ENCODE assay signal across 2 cellular contexts in the genomic region with DNA sequence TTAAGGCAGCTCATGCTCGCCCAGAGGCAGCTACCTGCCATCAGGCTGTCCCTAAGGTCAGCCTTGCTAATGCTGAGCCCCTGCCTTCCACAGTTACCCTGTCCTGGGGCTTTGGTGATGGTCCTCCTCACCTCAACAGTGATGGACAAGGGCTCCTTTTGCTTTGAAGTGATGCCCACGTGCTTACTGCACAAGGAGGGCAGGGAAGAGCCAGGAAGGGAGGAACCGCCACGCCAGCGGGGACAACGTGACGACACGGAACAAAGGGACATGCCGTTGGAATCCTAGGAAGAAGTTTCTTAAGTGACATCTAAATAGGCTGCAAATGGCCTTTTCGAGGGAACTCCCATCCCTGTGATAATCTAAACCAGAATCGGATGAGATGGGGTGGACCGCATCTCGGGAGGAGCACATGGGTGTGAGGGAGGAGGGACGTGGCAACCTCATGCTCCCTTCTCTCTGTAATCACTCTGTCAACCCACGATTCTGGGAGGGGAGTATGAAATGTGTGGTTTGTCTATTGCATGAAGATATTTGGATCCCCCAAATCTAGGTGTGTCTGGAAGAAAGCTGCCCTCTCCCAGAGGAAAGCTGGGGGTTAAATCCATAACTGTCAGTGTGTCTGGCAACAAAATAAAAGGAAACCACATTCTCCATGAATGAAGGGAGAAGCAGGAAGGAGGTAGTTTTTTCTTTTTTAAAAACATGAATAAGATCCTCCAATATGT.
TF ChIP-seq lines count a peak whose summit lies in the region.

No MANE protein-coding gene starts in this region.

TF ChIP-seq in K562, 482 proteins besides CTCF, POLR2A, EP300 and RAD21 (continued from another document):
- TF ChIP-seq, protein P1, sequence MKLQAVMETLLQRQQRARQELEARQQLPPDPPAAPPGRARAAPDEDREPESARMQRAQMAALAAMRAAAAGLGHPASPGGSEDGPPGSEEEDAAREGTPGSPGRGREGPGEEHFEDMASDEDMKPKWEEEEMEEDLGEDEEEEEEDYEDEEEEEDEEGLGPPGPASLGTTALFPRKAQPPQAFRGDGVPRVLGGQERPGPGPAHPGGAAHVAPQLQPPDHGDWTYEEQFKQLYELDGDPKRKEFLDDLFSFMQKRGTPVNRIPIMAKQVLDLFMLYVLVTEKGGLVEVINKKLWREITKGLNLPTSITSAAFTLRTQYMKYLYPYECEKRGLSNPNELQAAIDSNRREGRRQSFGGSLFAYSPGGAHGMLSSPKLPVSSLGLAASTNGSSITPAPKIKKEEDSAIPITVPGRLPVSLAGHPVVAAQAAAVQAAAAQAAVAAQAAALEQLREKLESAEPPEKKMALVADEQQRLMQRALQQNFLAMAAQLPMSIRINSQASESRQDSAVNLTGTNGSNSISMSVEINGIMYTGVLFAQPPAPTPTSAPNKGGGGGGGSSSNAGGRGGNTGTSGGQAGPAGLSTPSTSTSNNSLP (IDR thresholded peaks at IDR 0.05; ENCODE audit: borderline replicate concordance, low read depth, low read length), result no peak
- TF ChIP-seq ZNF436 (CRISPR knock-in tag; IDR thresholded peaks at IDR 0.05), result no peak
- TF ChIP-seq ZNF551 (CRISPR knock-in tag; IDR thresholded peaks at IDR 0.05), result no peak
- TF ChIP-seq, protein P2, sequence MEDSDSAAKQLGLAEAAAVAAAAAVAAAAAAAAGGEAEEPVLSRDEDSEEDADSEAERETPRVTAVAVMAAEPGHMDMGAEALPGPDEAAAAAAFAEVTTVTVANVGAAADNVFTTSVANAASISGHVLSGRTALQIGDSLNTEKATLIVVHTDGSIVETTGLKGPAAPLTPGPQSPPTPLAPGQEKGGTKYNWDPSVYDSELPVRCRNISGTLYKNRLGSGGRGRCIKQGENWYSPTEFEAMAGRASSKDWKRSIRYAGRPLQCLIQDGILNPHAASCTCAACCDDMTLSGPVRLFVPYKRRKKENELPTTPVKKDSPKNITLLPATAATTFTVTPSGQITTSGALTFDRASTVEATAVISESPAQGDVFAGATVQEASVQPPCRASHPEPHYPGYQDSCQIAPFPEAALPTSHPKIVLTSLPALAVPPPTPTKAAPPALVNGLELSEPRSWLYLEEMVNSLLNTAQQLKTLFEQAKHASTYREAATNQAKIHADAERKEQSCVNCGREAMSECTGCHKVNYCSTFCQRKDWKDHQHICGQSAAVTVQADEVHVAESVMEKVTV (CRISPR knock-in tag; IDR thresholded peaks at IDR 0.05), result no peak
- TF ChIP-seq ZNF175 (CRISPR knock-in tag; IDR thresholded peaks at IDR 0.05; ENCODE audit: low read depth), result 0 out of 2 replicates have a peak, but pooled peaks have one; percentile 2
- TF ChIP-seq, protein P3, sequence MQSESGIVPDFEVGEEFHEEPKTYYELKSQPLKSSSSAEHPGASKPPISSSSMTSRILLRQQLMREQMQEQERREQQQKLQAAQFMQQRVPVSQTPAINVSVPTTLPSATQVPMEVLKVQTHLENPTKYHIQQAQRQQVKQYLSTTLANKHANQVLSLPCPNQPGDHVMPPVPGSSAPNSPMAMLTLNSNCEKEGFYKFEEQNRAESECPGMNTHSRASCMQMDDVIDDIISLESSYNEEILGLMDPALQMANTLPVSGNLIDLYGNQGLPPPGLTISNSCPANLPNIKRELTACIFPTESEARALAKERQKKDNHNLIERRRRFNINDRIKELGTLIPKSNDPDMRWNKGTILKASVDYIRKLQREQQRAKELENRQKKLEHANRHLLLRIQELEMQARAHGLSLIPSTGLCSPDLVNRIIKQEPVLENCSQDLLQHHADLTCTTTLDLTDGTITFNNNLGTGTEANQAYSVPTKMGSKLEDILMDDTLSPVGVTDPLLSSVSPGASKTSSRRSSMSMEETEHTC (IDR thresholded peaks at IDR 0.05), result no peak
- no peak for TF ChIP-seq ZFX (CRISPR knock-in tag; IDR thresholded peaks at IDR 0.05)
- 0 out of 2 replicates have a peak, but pooled peaks have one; percentile 13 for TF ChIP-seq L3MBTL2 (IDR thresholded peaks at IDR 0.05)
- TF ChIP-seq SNIP1 (IDR thresholded peaks at IDR 0.05; ENCODE audit: low read depth), result no peak
- TF ChIP-seq ZNF263 (CRISPR knock-in tag; IDR thresholded peaks at IDR 0.05; ENCODE audit: borderline replicate concordance), result peak; percentile 89
- TF ChIP-seq, protein P4, sequence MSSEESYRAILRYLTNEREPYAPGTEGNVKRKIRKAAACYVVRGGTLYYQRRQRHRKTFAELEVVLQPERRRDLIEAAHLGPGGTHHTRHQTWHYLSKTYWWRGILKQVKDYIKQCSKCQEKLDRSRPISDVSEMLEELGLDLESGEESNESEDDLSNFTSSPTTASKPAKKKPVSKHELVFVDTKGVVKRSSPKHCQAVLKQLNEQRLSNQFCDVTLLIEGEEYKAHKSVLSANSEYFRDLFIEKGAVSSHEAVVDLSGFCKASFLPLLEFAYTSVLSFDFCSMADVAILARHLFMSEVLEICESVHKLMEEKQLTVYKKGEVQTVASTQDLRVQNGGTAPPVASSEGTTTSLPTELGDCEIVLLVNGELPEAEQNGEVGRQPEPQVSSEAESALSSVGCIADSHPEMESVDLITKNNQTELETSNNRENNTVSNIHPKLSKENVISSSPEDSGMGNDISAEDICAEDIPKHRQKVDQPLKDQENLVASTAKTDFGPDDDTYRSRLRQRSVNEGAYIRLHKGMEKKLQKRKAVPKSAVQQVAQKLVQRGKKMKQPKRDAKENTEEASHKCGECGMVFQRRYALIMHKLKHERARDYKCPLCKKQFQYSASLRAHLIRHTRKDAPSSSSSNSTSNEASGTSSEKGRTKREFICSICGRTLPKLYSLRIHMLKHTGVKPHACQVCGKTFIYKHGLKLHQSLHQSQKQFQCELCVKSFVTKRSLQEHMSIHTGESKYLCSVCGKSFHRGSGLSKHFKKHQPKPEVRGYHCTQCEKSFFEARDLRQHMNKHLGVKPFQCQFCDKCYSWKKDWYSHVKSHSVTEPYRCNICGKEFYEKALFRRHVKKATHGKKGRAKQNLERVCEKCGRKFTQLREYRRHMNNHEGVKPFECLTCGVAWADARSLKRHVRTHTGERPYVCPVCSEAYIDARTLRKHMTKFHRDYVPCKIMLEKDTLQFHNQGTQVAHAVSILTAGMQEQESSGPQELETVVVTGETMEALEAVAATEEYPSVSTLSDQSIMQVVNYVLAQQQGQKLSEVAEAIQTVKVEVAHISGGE (CRISPR knock-in tag; IDR thresholded peaks at IDR 0.05), result 0 out of 6 replicates have a peak, but pooled peaks of 1 of the 3 experiments have one; percentile 11
- no peak for TF ChIP-seq BRF1 (IDR thresholded peaks at IDR 0.05; ENCODE audit: borderline replicate concordance, extremely low read depth, insufficient read length)
- no peak for TF ChIP-seq LEF1 (IDR thresholded peaks at IDR 0.05)
- no peak for TF ChIP-seq ZNF316 (IDR thresholded peaks at IDR 0.05)
- TF ChIP-seq SRF (CRISPR knock-in tag; IDR thresholded peaks at IDR 0.05), result no peak

TF ChIP-seq in GM23338, 12 proteins besides CTCF, POLR2A, EP300 and RAD21 (continued from another document):
- TF ChIP-seq, protein P5, sequence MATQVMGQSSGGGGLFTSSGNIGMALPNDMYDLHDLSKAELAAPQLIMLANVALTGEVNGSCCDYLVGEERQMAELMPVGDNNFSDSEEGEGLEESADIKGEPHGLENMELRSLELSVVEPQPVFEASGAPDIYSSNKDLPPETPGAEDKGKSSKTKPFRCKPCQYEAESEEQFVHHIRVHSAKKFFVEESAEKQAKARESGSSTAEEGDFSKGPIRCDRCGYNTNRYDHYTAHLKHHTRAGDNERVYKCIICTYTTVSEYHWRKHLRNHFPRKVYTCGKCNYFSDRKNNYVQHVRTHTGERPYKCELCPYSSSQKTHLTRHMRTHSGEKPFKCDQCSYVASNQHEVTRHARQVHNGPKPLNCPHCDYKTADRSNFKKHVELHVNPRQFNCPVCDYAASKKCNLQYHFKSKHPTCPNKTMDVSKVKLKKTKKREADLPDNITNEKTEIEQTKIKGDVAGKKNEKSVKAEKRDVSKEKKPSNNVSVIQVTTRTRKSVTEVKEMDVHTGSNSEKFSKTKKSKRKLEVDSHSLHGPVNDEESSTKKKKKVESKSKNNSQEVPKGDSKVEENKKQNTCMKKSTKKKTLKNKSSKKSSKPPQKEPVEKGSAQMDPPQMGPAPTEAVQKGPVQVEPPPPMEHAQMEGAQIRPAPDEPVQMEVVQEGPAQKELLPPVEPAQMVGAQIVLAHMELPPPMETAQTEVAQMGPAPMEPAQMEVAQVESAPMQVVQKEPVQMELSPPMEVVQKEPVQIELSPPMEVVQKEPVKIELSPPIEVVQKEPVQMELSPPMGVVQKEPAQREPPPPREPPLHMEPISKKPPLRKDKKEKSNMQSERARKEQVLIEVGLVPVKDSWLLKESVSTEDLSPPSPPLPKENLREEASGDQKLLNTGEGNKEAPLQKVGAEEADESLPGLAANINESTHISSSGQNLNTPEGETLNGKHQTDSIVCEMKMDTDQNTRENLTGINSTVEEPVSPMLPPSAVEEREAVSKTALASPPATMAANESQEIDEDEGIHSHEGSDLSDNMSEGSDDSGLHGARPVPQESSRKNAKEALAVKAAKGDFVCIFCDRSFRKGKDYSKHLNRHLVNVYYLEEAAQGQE (IDR thresholded peaks at IDR 0.05; ENCODE audit: unreplicated experiment), result no peak
- TF ChIP-seq, protein P6, sequence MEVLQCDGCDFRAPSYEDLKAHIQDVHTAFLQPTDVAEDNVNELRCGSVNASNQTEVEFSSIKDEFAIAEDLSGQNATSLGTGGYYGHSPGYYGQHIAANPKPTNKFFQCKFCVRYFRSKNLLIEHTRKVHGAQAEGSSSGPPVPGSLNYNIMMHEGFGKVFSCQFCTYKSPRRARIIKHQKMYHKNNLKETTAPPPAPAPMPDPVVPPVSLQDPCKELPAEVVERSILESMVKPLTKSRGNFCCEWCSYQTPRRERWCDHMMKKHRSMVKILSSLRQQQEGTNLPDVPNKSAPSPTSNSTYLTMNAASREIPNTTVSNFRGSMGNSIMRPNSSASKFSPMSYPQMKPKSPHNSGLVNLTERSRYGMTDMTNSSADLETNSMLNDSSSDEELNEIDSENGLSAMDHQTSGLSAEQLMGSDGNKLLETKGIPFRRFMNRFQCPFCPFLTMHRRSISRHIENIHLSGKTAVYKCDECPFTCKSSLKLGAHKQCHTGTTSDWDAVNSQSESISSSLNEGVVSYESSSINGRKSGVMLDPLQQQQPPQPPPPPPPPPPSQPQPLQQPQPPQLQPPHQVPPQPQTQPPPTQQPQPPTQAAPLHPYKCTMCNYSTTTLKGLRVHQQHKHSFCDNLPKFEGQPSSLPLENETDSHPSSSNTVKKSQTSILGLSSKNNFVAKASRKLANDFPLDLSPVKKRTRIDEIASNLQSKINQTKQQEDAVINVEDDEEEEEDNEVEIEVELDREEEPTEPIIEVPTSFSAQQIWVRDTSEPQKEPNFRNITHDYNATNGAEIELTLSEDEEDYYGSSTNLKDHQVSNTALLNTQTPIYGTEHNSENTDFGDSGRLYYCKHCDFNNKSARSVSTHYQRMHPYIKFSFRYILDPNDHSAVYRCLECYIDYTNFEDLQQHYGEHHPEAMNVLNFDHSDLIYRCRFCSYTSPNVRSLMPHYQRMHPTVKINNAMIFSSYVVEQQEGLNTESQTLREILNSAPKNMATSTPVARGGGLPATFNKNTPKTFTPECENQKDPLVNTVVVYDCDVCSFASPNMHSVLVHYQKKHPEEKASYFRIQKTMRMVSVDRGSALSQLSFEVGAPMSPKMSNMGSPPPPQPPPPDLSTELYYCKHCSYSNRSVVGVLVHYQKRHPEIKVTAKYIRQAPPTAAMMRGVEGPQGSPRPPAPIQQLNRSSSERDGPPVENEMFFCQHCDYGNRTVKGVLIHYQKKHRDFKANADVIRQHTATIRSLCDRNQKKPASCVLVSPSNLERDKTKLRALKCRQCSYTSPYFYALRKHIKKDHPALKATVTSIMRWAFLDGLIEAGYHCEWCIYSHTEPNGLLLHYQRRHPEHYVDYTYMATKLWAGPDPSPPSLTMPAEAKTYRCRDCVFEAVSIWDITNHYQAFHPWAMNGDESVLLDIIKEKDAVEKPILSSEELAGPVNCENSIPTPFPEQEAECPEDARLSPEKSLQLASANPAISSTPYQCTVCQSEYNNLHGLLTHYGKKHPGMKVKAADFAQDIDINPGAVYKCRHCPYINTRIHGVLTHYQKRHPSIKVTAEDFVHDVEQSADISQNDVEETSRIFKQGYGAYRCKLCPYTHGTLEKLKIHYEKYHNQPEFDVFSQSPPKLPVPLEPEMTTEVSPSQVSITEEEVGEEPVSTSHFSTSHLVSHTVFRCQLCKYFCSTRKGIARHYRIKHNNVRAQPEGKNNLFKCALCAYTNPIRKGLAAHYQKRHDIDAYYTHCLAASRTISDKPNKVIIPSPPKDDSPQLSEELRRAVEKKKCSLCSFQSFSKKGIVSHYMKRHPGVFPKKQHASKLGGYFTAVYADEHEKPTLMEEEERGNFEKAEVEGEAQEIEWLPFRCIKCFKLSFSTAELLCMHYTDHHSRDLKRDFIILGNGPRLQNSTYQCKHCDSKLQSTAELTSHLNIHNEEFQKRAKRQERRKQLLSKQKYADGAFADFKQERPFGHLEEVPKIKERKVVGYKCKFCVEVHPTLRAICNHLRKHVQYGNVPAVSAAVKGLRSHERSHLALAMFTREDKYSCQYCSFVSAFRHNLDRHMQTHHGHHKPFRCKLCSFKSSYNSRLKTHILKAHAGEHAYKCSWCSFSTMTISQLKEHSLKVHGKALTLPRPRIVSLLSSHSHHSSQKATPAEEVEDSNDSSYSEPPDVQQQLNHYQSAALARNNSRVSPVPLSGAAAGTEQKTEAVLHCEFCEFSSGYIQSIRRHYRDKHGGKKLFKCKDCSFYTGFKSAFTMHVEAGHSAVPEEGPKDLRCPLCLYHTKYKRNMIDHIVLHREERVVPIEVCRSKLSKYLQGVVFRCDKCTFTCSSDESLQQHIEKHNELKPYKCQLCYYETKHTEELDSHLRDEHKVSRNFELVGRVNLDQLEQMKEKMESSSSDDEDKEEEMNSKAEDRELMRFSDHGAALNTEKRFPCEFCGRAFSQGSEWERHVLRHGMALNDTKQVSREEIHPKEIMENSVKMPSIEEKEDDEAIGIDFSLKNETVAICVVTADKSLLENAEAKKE (CRISPR knock-in tag; IDR thresholded peaks at IDR 0.05), result no peak
